Comparison of ENCODE assay signal across 11 cellular contexts in the genomic region with DNA sequence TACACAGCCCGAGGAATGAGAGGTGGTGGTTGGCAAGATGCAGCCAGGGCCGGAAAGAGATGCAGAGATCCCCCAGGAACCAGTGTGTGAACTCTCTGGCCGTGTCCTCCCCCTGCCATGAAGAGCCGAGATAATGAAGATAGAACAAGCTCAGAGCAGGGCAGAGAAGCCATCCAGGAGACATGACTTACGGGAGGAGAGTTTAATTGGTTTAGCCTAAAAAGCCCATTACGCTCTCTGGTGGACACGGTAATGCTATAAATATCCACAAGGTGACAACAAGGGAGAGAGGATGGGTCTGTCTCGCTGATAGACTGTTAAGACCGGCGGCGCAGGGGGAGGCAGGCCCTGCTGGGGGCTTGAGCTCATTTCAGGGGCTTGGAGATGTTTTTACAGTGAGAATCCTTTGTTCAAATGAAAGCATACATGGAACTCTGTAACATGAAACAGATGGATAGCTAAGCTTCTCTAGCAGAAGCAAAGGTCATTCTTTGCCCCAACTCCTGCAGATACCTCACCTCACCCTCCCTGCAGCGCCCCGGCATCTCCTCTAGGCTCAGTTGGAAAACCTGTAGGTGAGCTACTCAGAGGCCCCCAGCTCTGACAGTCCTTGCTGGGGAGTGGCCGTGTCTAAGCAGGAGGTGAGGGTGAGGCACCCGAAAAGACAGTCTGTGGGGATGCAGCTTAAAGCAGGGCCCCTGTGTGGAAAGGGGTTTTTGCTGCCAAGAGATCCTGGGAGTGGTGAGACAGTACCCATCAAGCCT. TPM values are rescaled to one million over a fixed set of nuclear protein-coding genes. Genes with fewer than 3 reads are reported as not detected.
A peak's percentile ranks its signal among the peaks of the same experiment; 100 is the strongest.
DNase-seq lines count a peak whose midpoint lies in the region; ATAC-seq and TF ChIP-seq lines count a peak whose summit lies in the region.
"Had no signal": no experiment of that assay in that cellular context is flagged by ENCODE, and none has a peak within 500 bp of the region (broad histone marks: within the 10 kb centered on the region; RNA-seq: fewer than 3 reads in every experiment).

No MANE protein-coding gene starts in this region.

- peak overlapping the region in 1 of 2 experiments; percentile 13 for H3K4ac ChIP-seq in mesenchymal stem cell (ENCODE audit: low read depth in 1 of 2, low read length in 2 of 2)

- no peak overlapping the region for H2BK120ac ChIP-seq in mesenchymal stem cell (ENCODE audit: low read depth, low read length)

- peak overlapping the region; percentile 20 to 58 for H2BK12ac ChIP-seq in mesenchymal stem cell (ENCODE audit: low read length in 2 of 2)

- H3K4me1 ChIP-seq in heart right ventricle (peaks cover 0 to 21% (median 12%) of the 10 kb centered on the region in 9 donors), left ventricle myocardium inferior (peaks cover 14% of the 10 kb centered on the region), mesenchymal stem cell (ENCODE audit: control insufficient read depth, insufficient read depth, low read depth, low read length) (peaks cover 7% of the 10 kb centered on the region)

- H3K27ac ChIP-seq in heart right ventricle (peak overlapping the region in 1 of 10 donors; percentile 4), left ventricle myocardium inferior (replicated peaks) (no peak overlapping the region), mesenchymal stem cell (ENCODE audit: low read length, poor library complexity, severe bottlenecking) (peak overlapping the region; percentile 8)
- H3K27ac ChIP-seq: neutrophil, SJSA1 had no signal

- H3K9me3 ChIP-seq in heart right ventricle (peaks cover 0 to 4% (median 0%) of the 10 kb centered on the region in 11 donors), left ventricle myocardium inferior (replicated peaks) (no peaks in the 10 kb centered on the region), mesenchymal stem cell (ENCODE audit: control insufficient read depth, low read length) (no peaks in the 10 kb centered on the region)
- H3K9me3 ChIP-seq: breast epithelium, neutrophil, SJSA1 had no signal

- peak overlapping the region; percentile 38 to 84 for H3K18ac ChIP-seq in mesenchymal stem cell (ENCODE audit: low read depth in 1 of 2, low read length in 2 of 2)

- H2AK5ac ChIP-seq in mesenchymal stem cell (ENCODE audit: low read length, severe bottlenecking): no peak overlapping the region

- peak overlapping the region; percentile 77 for H4K8ac ChIP-seq in mesenchymal stem cell (ENCODE audit: low read length)

- H2BK5ac ChIP-seq in mesenchymal stem cell (ENCODE audit: low read depth, low read length, poor library complexity, severe bottlenecking): no peak overlapping the region

- H4K91ac ChIP-seq in mesenchymal stem cell (ENCODE audit: low read length): no peak overlapping the region

- 43 to 46% methylated on average over 15 of the region's 15 CpGs for WGBS in heart right ventricle, 2 donors
- 43% methylated on average over 15 of the region's 15 CpGs for WGBS in mesenchymal stem cell

- peak in 1 of 9 donors; percentile 16 for TF ChIP-seq CTCF in heart right ventricle (IDR thresholded peaks at IDR 0.05)
- TF ChIP-seq CTCF in left ventricle myocardium inferior (IDR thresholded peaks at IDR 0.05; ENCODE audit: borderline replicate concordance): no peak

- H2BK15ac ChIP-seq in mesenchymal stem cell (ENCODE audit: low read depth, poor library complexity, severe bottlenecking): no peak overlapping the region

- H3K36me3 ChIP-seq in heart right ventricle: no peaks in the 10 kb centered on the region
- H3K36me3 ChIP-seq in left ventricle myocardium inferior: no peaks in the 10 kb centered on the region
- H3K36me3 ChIP-seq in mesenchymal stem cell (ENCODE audit: control insufficient read depth in 1 of 2, insufficient read depth in 2 of 2, low read depth in 1 of 2, low read length in 2 of 2): no peaks in the 10 kb centered on the region
- H3K36me3 ChIP-seq: breast epithelium, neutrophil, SJSA1 had no signal

- H3K4me2 ChIP-seq in mesenchymal stem cell (ENCODE audit: low read length, poor library complexity, severe bottlenecking): peak overlapping the region; percentile 75

- no peaks in the 10 kb centered on the region for H3K79me1 ChIP-seq in mesenchymal stem cell (replicated peaks; ENCODE audit: low read length, poor library complexity, severe bottlenecking)

- ATAC-seq in heart right ventricle: peak in 6 of 8 donors; percentile 10 to 70 (median 28)
- no peak for ATAC-seq in HG02798 (IDR thresholded peaks at IDR 0.05; ENCODE audit: poor library complexity, unreplicated experiment)
- ATAC-seq in HG03520 (IDR thresholded peaks at IDR 0.05; ENCODE audit: unreplicated experiment): no peak
- no peak for ATAC-seq in HG02610 (IDR thresholded peaks at IDR 0.05; ENCODE audit: unreplicated experiment)

- H3K14ac ChIP-seq in mesenchymal stem cell (ENCODE audit: low read length in 2 of 2): peak overlapping the region in 1 of 2 experiments; percentile 4

- peak overlapping the region; percentile 42 for H2AFZ ChIP-seq in mesenchymal stem cell (ENCODE audit: low read depth, low read length)

- intact Hi-C loops in heart right ventricle (cut with DNase I): loop anchor here (1.0 to 10.0 kb wide), 9 partner anchors 41 to 391 kb away; a partner anchor contains a TSS
- intact Hi-C loops in left ventricle myocardium inferior (cut with micrococcal nuclease): loop anchor here (5.0 kb wide), 1 partner anchor 136 kb away; no protein-coding TSS in a partner anchor

- H3K4me3 ChIP-seq in heart right ventricle: peak overlapping the region in 1 of 10 donors; percentile 8
- no peak overlapping the region for H3K4me3 ChIP-seq in left ventricle myocardium inferior
- peak overlapping the region; percentile 28 to 55 for H3K4me3 ChIP-seq in mesenchymal stem cell (ENCODE audit: insufficient read depth in 1 of 2, low read depth in 1 of 2, low read length in 2 of 2)
- H3K4me3 ChIP-seq: SJSA1 had no signal

- DNase-seq in heart right ventricle: no peak
- DNase-seq in left ventricle myocardium inferior: no peak
- DNase-seq in cerebellar cortex (ENCODE audit: low spot score): peak; percentile 76
- DNase-seq in mesenchymal stem cell: no peak
- no peak for DNase-seq in middle frontal gyrus (ENCODE audit: extremely low spot score, low spot score)

- no peak overlapping the region for H3K23ac ChIP-seq in mesenchymal stem cell (ENCODE audit: low read length in 2 of 2)

- H3K27me3 ChIP-seq in heart right ventricle (peaks cover 0 to 23% (median 0%) of the 10 kb centered on the region in 7 donors), left ventricle myocardium inferior (ENCODE audit: low read depth) (peaks cover 15% of the 10 kb centered on the region), mesenchymal stem cell (ENCODE audit: control insufficient read depth in 1 of 2, insufficient read depth in 1 of 2, low read length in 2 of 2) (peaks cover 12 to 13% of the 10 kb centered on the region in 2 experiments)
- H3K27me3 ChIP-seq: breast epithelium, SJSA1 had no signal

- peak overlapping the region; percentile 60 for H3K9ac ChIP-seq in mesenchymal stem cell (ENCODE audit: low read length)

RNA-seq across cellular contexts. Expression of a gene that starts 40.8 kb away (rescaled TPM):
- total RNA-seq in heart right ventricle: 10 to 100 TPM in 1 of 10 donors, 1 to 10 TPM in 8, under 1 TPM in 1; 0.72 to 13.5 (median 1.9) TPM
- polyA plus RNA-seq in heart right ventricle: 1 to 10 TPM; 1.7 to 5.6 TPM
- 1.4 TPM for total RNA-seq in left ventricle myocardium inferior
- polyA plus RNA-seq in mesenchymal stem cell (2013, experiment 1 of 2): 4.6 TPM
- 4.5 TPM for polyA plus RNA-seq in mesenchymal stem cell (2013, experiment 2 of 2)

Comparison
In these comparisons a context has a peak if more than half of its experiments do, and no peak if none do; other contexts are left out.
1. ATAC-seq: peak in heart right ventricle (6 of 8); none in HG02798 (single experiment), HG03520 (single experiment) and HG02610 (single experiment).